In genomic region chr1:204763773-204764427, GRCh38 we compare ENCODE assay signal across 8 cellular contexts.
A peak's percentile ranks its signal among the peaks of the same experiment; 100 is the strongest.
DNase-seq lines count a peak whose midpoint lies in the region; ATAC-seq, FAIRE-seq and TF ChIP-seq lines count a peak whose summit lies in the region.

No MANE protein-coding gene starts in this region.

- H3K36me3 ChIP-seq in GM06990 (ENCODE audit: control insufficient read depth, insufficient read depth, low read length) (no peaks in the 10 kb centered on the region), mammary epithelial cell (ENCODE audit: insufficient read depth, low read length) (no peaks in the 10 kb centered on the region), keratinocyte (ENCODE audit: control insufficient read depth in 2 of 2, extremely low read depth in 1 of 2, insufficient read depth in 2 of 2, low read length in 2 of 2) (no peaks in the 10 kb centered on the region)

- peaks cover 16% of the 10 kb centered on the region for H3K4me1 Mint-ChIP-seq in WTC11

- H3K9me3 ChIP-seq in mammary epithelial cell (replicated peaks; ENCODE audit: insufficient read depth, low read length): no peaks in the 10 kb centered on the region
- no peaks in the 10 kb centered on the region for H3K9me3 ChIP-seq in keratinocyte (ENCODE audit: control insufficient read depth, low read depth, low read length)

- H3K27me3 Mint-ChIP-seq in WTC11 (ENCODE audit: low read depth): peaks cover 47% of the 10 kb centered on the region

- no peaks in the 10 kb centered on the region for H3K9me1 ChIP-seq in keratinocyte (ENCODE audit: control insufficient read depth, extremely low read depth, insufficient read depth, low read length)

- H3K4me2 ChIP-seq in mammary epithelial cell (ENCODE audit: insufficient read depth, low read depth, low read length) (no peak overlapping the region), keratinocyte (ENCODE audit: control insufficient read depth, extremely low read depth, insufficient read depth, low read depth, low read length) (no peak overlapping the region)

- no peak overlapping the region for H3K27ac Mint-ChIP-seq in WTC11

- H3K27ac ChIP-seq in mammary epithelial cell (ENCODE audit: insufficient read depth, low read depth, low read length): no peak overlapping the region
- H3K27ac ChIP-seq in keratinocyte (ENCODE audit: control insufficient read depth, insufficient read depth, low read length): no peak overlapping the region

- WGBS in mammary epithelial cell (ENCODE audit: low coverage, missing lambda C conversion rate): 7% methylated on average over 18 of the region's 18 CpGs

- DNase-seq in GM06990 (ENCODE audit: extremely low read depth, insufficient read length) (peak; percentile 80), NCI-H2196 (lab: John Stamatoyannopoulos, UW; ENCODE audit: unreplicated experiment) (peak; percentile 92), WTC11 (ENCODE audit: low spot score) (peak; percentile 85), mammary epithelial cell (peak; percentile 67), keratinocyte (ENCODE audit: low read depth, low spot score) (peak; percentile 19)
- peak; percentile 45 to 63 for DNase-seq in stimulated activated CD4-positive, alpha-beta T cell treated with anti-CD3 and anti-CD28 coated beads, Interleukin-1b, Interleukin-23, amount 100 ng/mL, for 4 hours (ENCODE audit: low read depth in 2 of 2)

- no TSS peak for BruUV-seq in mammary epithelial cell (replicated peaks; lab: Mats Ljungman, UMichigan)

- peaks cover 19% of the 10 kb centered on the region for H3K9me3 Mint-ChIP-seq in WTC11

- H3K4me3 ChIP-seq in GM06990 (replicated peaks; ENCODE audit: low read depth, low read length) (no peak overlapping the region), mammary epithelial cell (replicated peaks in 1 of 3; ENCODE audit: insufficient read depth in 1 of 3, low read depth in 2 of 3, low read length in 3 of 3) (no peak overlapping the region), keratinocyte (ENCODE audit: control insufficient read depth in 2 of 3, extremely low read depth in 1 of 3, insufficient read depth in 2 of 3, low read depth in 1 of 3, low read length in 3 of 3) (no peak overlapping the region)

- intact Hi-C loops in mammary epithelial cell (cut with micrococcal nuclease): loop anchor here (1.0 to 5.0 kb wide), 4 partner anchors 43 to 257 kb away; partner anchors contain the start of gene LRRN2

- CTCF ChIA-PET in WTC11 (lab: Charles Lee) (interaction anchor here (0.6 to 4.1 kb wide), 68 partner anchors 8 to 333 kb away, joined by 3 to 75 read pairs (median 4); partner anchors contain the start of gene LRRN2), mammary epithelial cell (lab: Charles Lee; ENCODE audit: low non-redundant PET) (interaction anchor here (0.6 to 1.2 kb wide), 8 partner anchors 11 to 1875 kb away, joined by 3 to 21 read pairs (median 4); no protein-coding TSS in a partner anchor)

- dilution Hi-C loops in mammary epithelial cell (cut with HindIII; ENCODE audit: low sequenced_read_pairs): no loop called here
- dilution Hi-C loops in keratinocyte (cut with MboI; ENCODE audit: extremely low pct_ligation_motif_present, low sequenced_read_pairs): no loop called here

- H3K79me2 ChIP-seq in mammary epithelial cell (ENCODE audit: insufficient read depth, low read length) (no peaks in the 10 kb centered on the region), keratinocyte (ENCODE audit: control insufficient read depth, insufficient read depth, low read length) (no peaks in the 10 kb centered on the region)

- H4K20me1 ChIP-seq in mammary epithelial cell (ENCODE audit: insufficient read depth, low read length): no peaks in the 10 kb centered on the region
- H4K20me1 ChIP-seq in keratinocyte (ENCODE audit: control insufficient read depth, extremely low read depth, insufficient read depth, low read length): no peaks in the 10 kb centered on the region

- no peak for FAIRE-seq in keratinocyte (lab: Jason Lieb, UNC)

- ATAC-seq in HG02981 (IDR thresholded peaks at IDR 0.05; ENCODE audit: unreplicated experiment) (peak; percentile 73), WTC11 (peak; percentile 98), GM21717 (IDR thresholded peaks at IDR 0.05; ENCODE audit: unreplicated experiment) (no peak)

- TF ChIP-seq CTCF in GM06990 (IDR thresholded peaks at IDR 0.05; ENCODE audit: insufficient read depth, low read length, poor library complexity, severe bottlenecking) (peak; percentile 95), WTC11 (IDR thresholded peaks at IDR 0.05) (peak; percentile 67), mammary epithelial cell (conservative IDR thresholded peaks at IDR 0.05 in 1 of 2, IDR thresholded peaks at IDR 0.05 in 1 of 2; ENCODE audit: extremely low read depth in 1 of 2, insufficient read depth in 1 of 2, low read depth in 1 of 2, low read length in 2 of 2) (peak; percentile 69 to 93), keratinocyte (optimal IDR thresholded peaks at IDR 0.05 in 1 of 3, IDR thresholded peaks at IDR 0.05 in 1 of 3, conservative IDR thresholded peaks at IDR 0.05 in 1 of 3; ENCODE audit: extremely low read depth in 1 of 3, insufficient read depth in 2 of 3, low read length in 3 of 3) (peak; percentile 80 to 95 (median 87))

- H3K27me3 ChIP-seq in GM06990 (replicated peaks; ENCODE audit: control insufficient read depth, insufficient read depth, low read length) (no peaks in the 10 kb centered on the region; the same call in 1 of the 2 replicates), mammary epithelial cell (ENCODE audit: insufficient read depth, low read length) (no peaks in the 10 kb centered on the region), keratinocyte (ENCODE audit: control insufficient read depth, extremely low read depth, insufficient read depth, low read length) (peaks cover 8% of the 10 kb centered on the region)

- in situ Hi-C loops in mammary epithelial cell (cut with MboI; ENCODE audit: low sequenced_read_pairs in 2 of 2): no loop called here

- peak overlapping the region; percentile 54 for H3K4me3 Mint-ChIP-seq in WTC11

- H2AFZ ChIP-seq in mammary epithelial cell (ENCODE audit: low read depth, low read length): peak overlapping the region; percentile 26
- H2AFZ ChIP-seq in keratinocyte (ENCODE audit: control insufficient read depth, low read length): no peak overlapping the region

- POLR2A ChIA-PET in WTC11 (lab: Charles Lee): interaction anchor here (0.6 kb wide), 1 partner anchor 175 kb away, joined by 7 read pairs; no protein-coding TSS in a partner anchor

- H3K4me1 ChIP-seq in mammary epithelial cell (ENCODE audit: insufficient read depth, low read length) (no peaks in the 10 kb centered on the region), keratinocyte (ENCODE audit: control insufficient read depth, extremely low read depth, insufficient read depth, low read length) (no peaks in the 10 kb centered on the region)

- H3K9ac ChIP-seq in mammary epithelial cell (ENCODE audit: insufficient read depth, low read length): no peak overlapping the region
- no peak overlapping the region for H3K9ac ChIP-seq in keratinocyte (ENCODE audit: control insufficient read depth, extremely low read depth, insufficient read depth, low read length)

- H3K36me3 Mint-ChIP-seq in WTC11: no peaks in the 10 kb centered on the region; the same call in 1 of the 2 replicates

TF ChIP-seq in WTC11, 78 proteins besides CTCF, POLR2A, EP300 and RAD21 (continues in another document):
- TF ChIP-seq ZNF532 (CRISPR knock-in tag; IDR thresholded peaks at IDR 0.05; ENCODE audit: borderline replicate concordance): no peak
- peak; percentile 25; the same call in 1 of the 2 replicates for TF ChIP-seq TEAD1 (CRISPR knock-in tag; IDR thresholded peaks at IDR 0.05)
- peak; percentile 58; the same call in 1 of the 2 replicates for TF ChIP-seq HMGXB4 (CRISPR knock-in tag; IDR thresholded peaks at IDR 0.05)
- TF ChIP-seq FOXK1 (CRISPR knock-in tag; IDR thresholded peaks at IDR 0.05): no peak
- TF ChIP-seq ETV6 (CRISPR knock-in tag; IDR thresholded peaks at IDR 0.05): 0 out of 2 replicates have a peak, but pooled peaks have one; percentile 53

Comparison
In these comparisons a context has a peak if more than half of its experiments do, and no peak if none do; other contexts are left out.
1. DNase-seq: peak in every context shown above with its lines; median percentile 92 in NCI-H2196; 85 in WTC11; 80 in GM06990; 67 in mammary epithelial cell; 54 in stimulated activated CD4-positive, alpha-beta T cell treated with anti-CD3 and anti-CD28 coated beads, Interleukin-1b, Interleukin-23, amount 100 ng/mL, for 4 hours; 19 in keratinocyte.